In the genomic region with DNA sequence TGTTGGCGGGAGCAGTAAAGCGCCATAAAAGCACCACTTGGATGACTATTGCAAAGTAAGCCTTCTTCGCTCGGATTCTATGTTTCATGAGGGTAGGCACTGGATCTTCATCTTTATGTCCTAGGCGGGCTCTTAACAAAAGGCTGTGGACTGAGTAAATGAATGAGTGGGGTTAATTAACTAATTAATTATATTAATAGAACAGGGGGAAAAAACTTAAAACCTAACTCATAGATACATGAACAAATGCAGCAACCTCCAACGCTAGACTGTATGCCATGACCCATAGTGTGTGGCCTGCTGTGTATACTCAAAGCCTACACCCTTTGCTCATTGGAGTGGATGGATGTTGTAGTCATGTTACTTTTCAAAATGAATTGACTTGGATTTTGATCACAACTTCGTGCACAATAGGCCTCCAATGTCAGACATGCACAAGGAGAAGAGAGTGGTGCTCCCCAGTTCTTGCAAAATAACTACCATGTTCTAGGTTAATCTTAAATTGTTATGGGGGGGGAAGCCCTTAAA, we compare ENCODE assay signal across 10 cellular contexts. TPM values are rescaled to one million over a fixed set of nuclear protein-coding genes. Genes with fewer than 3 reads are reported as not detected.
A peak's percentile ranks its signal among the peaks of the same experiment; 100 is the strongest.
DNase-seq lines count a peak whose midpoint lies in the region; ATAC-seq and TF ChIP-seq lines count a peak whose summit lies in the region.
"Had no signal": no experiment of that assay in that cellular context is flagged by ENCODE, and none has a peak within 500 bp of the region (broad histone marks: within the 10 kb centered on the region; RNA-seq: fewer than 3 reads in every experiment).

No MANE protein-coding gene starts in this region.

- TF ChIP-seq CTCF in activated B cell treated with CpG ODN at 0.5 μM for 24 hours (IDR thresholded peaks at IDR 0.05) (no peak), stomach (IDR thresholded peaks at IDR 0.05) (no peak)

- no peak overlapping the region for H3K27ac ChIP-seq in iPS-20b (ENCODE audit: low read length)
- H3K27ac ChIP-seq in stomach, result peak overlapping the region in 4 of 5 donors; percentile 46 to 83 (median 78)

- H3K9me3 Mint-ChIP-seq in activated CD8-positive, alpha-beta memory T cell treated with anti-CD3 and anti-CD28 coated beads, Interleukin-2, amount 10 ng/mL, durations not matched to agents 7 days and 5 days (ENCODE audit: low read depth), result no peaks in the 10 kb centered on the region
- H3K9me3 Mint-ChIP-seq in activated B cell treated with CpG ODN at 0.5 μM for 24 hours, result no peaks in the 10 kb centered on the region

- 44 to 61% (median 53%) methylated on average over 7 of the region's 7 CpGs for WGBS in stomach, 5 donors

- H3K9me3 ChIP-seq in iPS-20b (ENCODE audit: insufficient read depth, low read depth, low read length) (no peaks in the 10 kb centered on the region; the same call in 1 of the 2 replicates), stomach (no peaks in the 10 kb centered on the region)
- H3K9me3 ChIP-seq: BE2C had no signal

- POLR2A ChIA-PET in activated B cell treated with CpG ODN at 0.5 μM for 24 hours (lab: Charles Lee), result interaction anchor here (3.7 kb wide), 1 partner anchor 50 kb away, joined by 17 read pairs; no protein-coding TSS in a partner anchor

- CTCF ChIA-PET in activated CD8-positive, alpha-beta memory T cell treated with anti-CD3 and anti-CD28 coated beads, Interleukin-2, amount 10 ng/mL, durations not matched to agents 7 days and 5 days (lab: Charles Lee), result interaction anchor here (0.8 to 14.6 kb wide), 19 partner anchors 9 to 189 kb away, joined by 3 to 296 read pairs (median 9); partner anchors contain the start of genes GLMN and RPAP2
- CTCF ChIA-PET in activated B cell treated with CpG ODN at 0.5 μM for 24 hours (lab: Charles Lee), result interaction anchor here (0.6 kb wide), 1 partner anchor 50 kb away, joined by 5 read pairs; no protein-coding TSS in a partner anchor

- peaks cover 19% of the 10 kb centered on the region for H3K36me3 Mint-ChIP-seq in activated CD8-positive, alpha-beta memory T cell treated with anti-CD3 and anti-CD28 coated beads, Interleukin-2, amount 10 ng/mL, durations not matched to agents 7 days and 5 days
- no peaks in the 10 kb centered on the region for H3K36me3 Mint-ChIP-seq in activated B cell treated with CpG ODN at 0.5 μM for 24 hours (ENCODE audit: low read depth)

- peak overlapping the region; percentile 48 for H3K4me3 ChIP-seq in iPS-20b (ENCODE audit: low read length)
- peak overlapping the region; percentile 47 to 71 (median 61) for H3K4me3 ChIP-seq in stomach

- DNase-seq in activated CD8-positive, alpha-beta memory T cell treated with anti-CD3 and anti-CD28 coated beads, Interleukin-2, amount 10 ng/mL, durations not matched to agents 7 days and 5 days, result no peak
- no peak for DNase-seq in activated CD8-positive, alpha-beta memory T cell treated with anti-CD3 and anti-CD28 coated beads, Interleukin-2, amount 50 U/mL, for 48 hours
- DNase-seq in activated B cell treated with CpG ODN at 0.5 μM for 24 hours (no peak), stomach (no peak), H4 (ENCODE audit: low spot score) (no peak), pons (ENCODE audit: low spot score) (no peak)
- no peak for DNase-seq in stimulated activated CD4-positive, alpha-beta T cell treated with anti-CD3 and anti-CD28 coated beads, Interleukin-4, amount 100 ng/mL, for 1 hour
- DNase-seq: T1000 had no signal

- H3K36me3 ChIP-seq in iPS-20b (ENCODE audit: insufficient read depth, low read depth, low read length) (no peaks in the 10 kb centered on the region), stomach (no peaks in the 10 kb centered on the region)
- H3K36me3 ChIP-seq: BE2C had no signal

- H3K27ac Mint-ChIP-seq in activated CD8-positive, alpha-beta memory T cell treated with anti-CD3 and anti-CD28 coated beads, Interleukin-2, amount 10 ng/mL, durations not matched to agents 7 days and 5 days, result peak overlapping the region; percentile 94
- H3K27ac Mint-ChIP-seq in activated B cell treated with CpG ODN at 0.5 μM for 24 hours, result no peak overlapping the region

- H3K9ac ChIP-seq in iPS-20b (ENCODE audit: low read depth, low read length), result no peak overlapping the region

- peak overlapping the region; percentile 95 for H3K4me3 Mint-ChIP-seq in activated CD8-positive, alpha-beta memory T cell treated with anti-CD3 and anti-CD28 coated beads, Interleukin-2, amount 10 ng/mL, durations not matched to agents 7 days and 5 days
- H3K4me3 Mint-ChIP-seq in activated B cell treated with CpG ODN at 0.5 μM for 24 hours, result peak overlapping the region; percentile 46

- ATAC-seq in activated CD8-positive, alpha-beta memory T cell treated with anti-CD3 and anti-CD28 coated beads, Interleukin-2, amount 10 ng/mL, durations not matched to agents 7 days and 5 days, result no peak
- no peak for ATAC-seq in activated B cell treated with CpG ODN at 0.5 μM for 24 hours (ENCODE audit: low read depth)

- no peak for TF ChIP-seq POLR2A in stomach (IDR thresholded peaks at IDR 0.05)

- H3K27me3 ChIP-seq in iPS-20b (ENCODE audit: insufficient read depth, low read length) (peaks cover 95% of the 10 kb centered on the region), stomach (peaks cover 34 to 75% (median 59%) of the 10 kb centered on the region in 3 donors)

- H3K4me1 ChIP-seq in iPS-20b (ENCODE audit: insufficient read depth, low read length), result peaks cover 11% of the 10 kb centered on the region; the same call in 1 of the 2 replicates
- H3K4me1 ChIP-seq in stomach, result peaks cover 47 to 50% (median 49%) of the 10 kb centered on the region in 4 donors
- H3K4me1 ChIP-seq: BE2C had no signal

- H3K4me1 Mint-ChIP-seq in activated CD8-positive, alpha-beta memory T cell treated with anti-CD3 and anti-CD28 coated beads, Interleukin-2, amount 10 ng/mL, durations not matched to agents 7 days and 5 days, result peaks cover 30% of the 10 kb centered on the region
- H3K4me1 Mint-ChIP-seq in activated B cell treated with CpG ODN at 0.5 μM for 24 hours, result peaks cover 26% of the 10 kb centered on the region

- H3K27me3 Mint-ChIP-seq in activated CD8-positive, alpha-beta memory T cell treated with anti-CD3 and anti-CD28 coated beads, Interleukin-2, amount 10 ng/mL, durations not matched to agents 7 days and 5 days, result no peaks in the 10 kb centered on the region
- peaks cover 14% of the 10 kb centered on the region for H3K27me3 Mint-ChIP-seq in activated B cell treated with CpG ODN at 0.5 μM for 24 hours

- intact Hi-C loops in activated B cell treated with CpG ODN at 0.5 μM for 24 hours (cut with micrococcal nuclease) (loop anchor here (2.0 kb wide), 1 partner anchor 112 kb away; no protein-coding TSS in a partner anchor), stomach (cut with DNase I; ENCODE audit: low total_unique reads) (no loop called here)

- TF ChIP-seq EP300 in stomach (IDR thresholded peaks at IDR 0.05), result no peak

RNA-seq across cellular contexts. Expression of gene GFI1, which starts 0.4 kb away (rescaled TPM):
- total RNA-seq in activated CD8-positive, alpha-beta memory T cell treated with anti-CD3 and anti-CD28 coated beads, Interleukin-2, amount 10 ng/mL, durations not matched to agents 7 days and 5 days, result 100 to 1,000 TPM in 1 of 2 experiments, 10 to 100 TPM in 1; 87.8 to 101 TPM
- total RNA-seq in activated B cell treated with CpG ODN at 0.5 μM for 24 hours, result 1.2 and 1.7 TPM in 2 replicates
- 10 to 100 TPM in 2 of 5 donors, 1 to 10 TPM in 3; 1.2 to 34.4 (median 1.7) TPM for total RNA-seq in stomach
- polyA plus RNA-seq in stomach, result under 1 TPM; 0.37 to 0.61 (median 0.38) TPM
- total RNA-seq in H4 (2014; rRNA removed; shearing (Covaris generic)), result 0.17 and 0.80 TPM in 2 replicates
